Comparison of ENCODE assay signal across 1 cellular context in the genomic region with DNA sequence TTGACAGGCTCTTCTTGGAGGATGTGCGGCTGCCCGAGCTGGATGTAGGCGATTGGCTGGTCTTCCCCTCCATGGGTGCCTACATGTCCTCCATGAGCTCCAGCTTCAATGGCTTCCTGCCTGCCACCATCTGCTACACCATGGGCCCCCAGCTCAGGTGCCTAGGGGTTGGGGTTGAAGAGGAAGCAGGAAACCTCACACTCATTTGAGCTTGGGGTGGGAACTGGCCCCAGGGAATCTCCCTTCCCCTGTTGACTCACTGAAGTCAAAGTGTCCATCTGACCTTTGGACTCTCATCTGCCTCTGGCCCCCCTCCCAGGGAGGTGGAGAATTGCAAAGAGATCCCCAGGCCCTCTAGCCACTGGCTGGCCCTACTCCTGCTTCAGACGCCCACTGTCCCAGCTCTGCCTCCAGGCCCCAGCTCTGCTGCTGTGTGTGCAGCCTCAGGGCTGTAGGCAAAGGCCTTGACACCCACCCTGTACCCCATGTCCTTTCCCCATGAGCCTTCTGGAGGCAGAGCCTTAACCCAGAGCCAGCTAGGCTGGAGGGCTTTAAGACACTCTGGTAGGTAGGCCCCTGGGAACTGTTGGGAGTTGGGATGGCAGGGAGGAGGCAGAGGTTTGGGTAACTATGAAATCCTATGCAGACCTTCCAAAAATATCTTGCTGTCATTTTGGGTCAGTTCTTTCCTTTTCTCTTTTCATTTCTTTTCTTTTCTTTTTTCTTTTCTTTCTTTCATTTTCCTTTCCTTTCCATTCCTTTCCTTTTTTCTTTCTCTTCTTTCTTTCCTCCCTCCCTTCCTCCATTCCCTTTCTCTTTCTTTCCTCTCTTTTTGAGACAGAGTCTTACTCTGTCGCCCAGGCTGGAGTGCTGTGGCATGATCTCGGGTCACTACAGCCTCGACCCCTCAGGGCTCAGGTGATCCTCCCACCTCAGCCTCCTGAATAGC.
TF ChIP-seq lines count a peak whose summit lies in the region.

No MANE protein-coding gene starts in this region.

TF ChIP-seq in GM12878, 131 proteins besides CTCF, POLR2A, EP300 and RAD21 (continued from another document and continues in another):
- TF ChIP-seq, protein P1, sequence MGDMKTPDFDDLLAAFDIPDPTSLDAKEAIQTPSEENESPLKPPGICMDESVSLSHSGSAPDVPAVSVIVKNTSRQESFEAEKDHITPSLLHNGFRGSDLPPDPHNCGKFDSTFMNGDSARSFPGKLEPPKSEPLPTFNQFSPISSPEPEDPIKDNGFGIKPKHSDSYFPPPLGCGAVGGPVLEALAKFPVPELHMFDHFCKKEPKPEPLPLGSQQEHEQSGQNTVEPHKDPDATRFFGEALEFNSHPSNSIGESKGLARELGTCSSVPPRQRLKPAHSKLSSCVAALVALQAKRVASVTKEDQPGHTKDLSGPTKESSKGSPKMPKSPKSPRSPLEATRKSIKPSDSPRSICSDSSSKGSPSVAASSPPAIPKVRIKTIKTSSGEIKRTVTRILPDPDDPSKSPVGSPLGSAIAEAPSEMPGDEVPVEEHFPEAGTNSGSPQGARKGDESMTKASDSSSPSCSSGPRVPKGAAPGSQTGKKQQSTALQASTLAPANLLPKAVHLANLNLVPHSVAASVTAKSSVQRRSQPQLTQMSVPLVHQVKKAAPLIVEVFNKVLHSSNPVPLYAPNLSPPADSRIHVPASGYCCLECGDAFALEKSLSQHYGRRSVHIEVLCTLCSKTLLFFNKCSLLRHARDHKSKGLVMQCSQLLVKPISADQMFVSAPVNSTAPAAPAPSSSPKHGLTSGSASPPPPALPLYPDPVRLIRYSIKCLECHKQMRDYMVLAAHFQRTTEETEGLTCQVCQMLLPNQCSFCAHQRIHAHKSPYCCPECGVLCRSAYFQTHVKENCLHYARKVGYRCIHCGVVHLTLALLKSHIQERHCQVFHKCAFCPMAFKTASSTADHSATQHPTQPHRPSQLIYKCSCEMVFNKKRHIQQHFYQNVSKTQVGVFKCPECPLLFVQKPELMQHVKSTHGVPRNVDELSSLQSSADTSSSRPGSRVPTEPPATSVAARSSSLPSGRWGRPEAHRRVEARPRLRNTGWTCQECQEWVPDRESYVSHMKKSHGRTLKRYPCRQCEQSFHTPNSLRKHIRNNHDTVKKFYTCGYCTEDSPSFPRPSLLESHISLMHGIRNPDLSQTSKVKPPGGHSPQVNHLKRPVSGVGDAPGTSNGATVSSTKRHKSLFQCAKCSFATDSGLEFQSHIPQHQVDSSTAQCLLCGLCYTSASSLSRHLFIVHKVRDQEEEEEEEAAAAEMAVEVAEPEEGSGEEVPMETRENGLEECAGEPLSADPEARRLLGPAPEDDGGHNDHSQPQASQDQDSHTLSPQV (IDR thresholded peaks at IDR 0.05), result peak; percentile 77
- TF ChIP-seq HCFC1 (IDR thresholded peaks at IDR 0.05; ENCODE audit: low read length), result no peak
- no peak for TF ChIP-seq PAX5 (IDR thresholded peaks at IDR 0.05; ENCODE audit: borderline replicate concordance, low read depth, low read length)
- peak; percentile 96 for TF ChIP-seq GATAD2B (conservative IDR thresholded peaks at IDR 0.05; ENCODE audit: low read depth)
- no peak for TF ChIP-seq PML (IDR thresholded peaks at IDR 0.05; ENCODE audit: low read length)
- no peak for TF ChIP-seq POLR2AphosphoS5 (IDR thresholded peaks at IDR 0.05; ENCODE audit: low read length)
- TF ChIP-seq NR2C1 (IDR thresholded peaks at IDR 0.05), result peak; percentile 82
- peak; percentile 50; the same call in 1 of the 2 replicates for TF ChIP-seq LARP7 (IDR thresholded peaks at IDR 0.05)
- no peak for TF ChIP-seq IRF4 (IDR thresholded peaks at IDR 0.05; ENCODE audit: low read depth, low read length)
- no peak for TF ChIP-seq KLF5 (IDR thresholded peaks at IDR 0.05; ENCODE audit: partially characterized antibody)
- TF ChIP-seq KDM1A (IDR thresholded peaks at IDR 0.05; ENCODE audit: borderline replicate concordance), result no peak
- no peak for TF ChIP-seq EGR1 (IDR thresholded peaks at IDR 0.05; ENCODE audit: borderline replicate concordance in 1 of 2, low read depth in 2 of 2, low read length in 2 of 2)
- TF ChIP-seq ZBED1 (IDR thresholded peaks at IDR 0.05; ENCODE audit: borderline replicate concordance), result no peak
- TF ChIP-seq PKNOX1 (IDR thresholded peaks at IDR 0.05), result no peak
- peak; percentile 61; the same call in 1 of the 2 replicates for TF ChIP-seq CHD2 (IDR thresholded peaks at IDR 0.05; ENCODE audit: borderline replicate concordance, low read depth, low read length)
- no peak for TF ChIP-seq RFX5 (IDR thresholded peaks at IDR 0.05; ENCODE audit: low read depth, low read length)
- TF ChIP-seq RAD51 (IDR thresholded peaks at IDR 0.05), result no peak
- TF ChIP-seq ZNF687 (IDR thresholded peaks at IDR 0.05), result peak; percentile 99
- TF ChIP-seq ZBTB11 (CRISPR knock-in tag; IDR thresholded peaks at IDR 0.05), result no peak
- no peak for TF ChIP-seq ASH2L (IDR thresholded peaks at IDR 0.05; ENCODE audit: borderline replicate concordance, low read depth)
- TF ChIP-seq HDAC6 (IDR thresholded peaks at IDR 0.05; ENCODE audit: unreplicated experiment), result no peak
- TF ChIP-seq YBX1 (IDR thresholded peaks at IDR 0.05), result 0 out of 2 replicates have a peak, but pooled peaks have one; percentile 80
- TF ChIP-seq, protein P2, sequence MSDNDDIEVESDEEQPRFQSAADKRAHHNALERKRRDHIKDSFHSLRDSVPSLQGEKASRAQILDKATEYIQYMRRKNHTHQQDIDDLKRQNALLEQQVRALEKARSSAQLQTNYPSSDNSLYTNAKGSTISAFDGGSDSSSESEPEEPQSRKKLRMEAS (IDR thresholded peaks at IDR 0.05; ENCODE audit: low read depth, low read length), result peak; percentile 22; the same call in 1 of the 2 replicates
- TF ChIP-seq ZSCAN29 (IDR thresholded peaks at IDR 0.05), result 0 out of 2 replicates have a peak, but pooled peaks have one; percentile 4
- no peak for TF ChIP-seq ZNF274 (IDR thresholded peaks at IDR 0.05; ENCODE audit: insufficient read depth, insufficient read length)
- TF ChIP-seq SIN3A (IDR thresholded peaks at IDR 0.05; ENCODE audit: low read depth, low read length), result 0 out of 2 replicates have a peak, but pooled peaks have one; percentile 45
- no peak for TF ChIP-seq ZNF217 (IDR thresholded peaks at IDR 0.05)
- TF ChIP-seq NRF1 (conservative IDR thresholded peaks at IDR 0.05; ENCODE audit: low read depth, low read length), result no peak
- no peak for TF ChIP-seq CUX1 (IDR thresholded peaks at IDR 0.05; ENCODE audit: insufficient replicate concordance, low read depth, low read length)
- peak; percentile 71 to 91 for TF ChIP-seq BHLHE40 (IDR thresholded peaks at IDR 0.05; ENCODE audit: borderline replicate concordance in 1 of 2, low read depth in 2 of 2, low read length in 1 of 2)
- no peak for TF ChIP-seq CHD4 (IDR thresholded peaks at IDR 0.05)
- no peak for TF ChIP-seq RBBP5 (conservative IDR thresholded peaks at IDR 0.05)
- no peak for TF ChIP-seq E4F1 (IDR thresholded peaks at IDR 0.05; ENCODE audit: borderline replicate concordance, partially characterized antibody)
